Comparison of ENCODE assay signal across 8 cellular contexts in genomic region chr3:136196401-136197158, GRCh38. TPM values are rescaled to one million over a fixed set of nuclear protein-coding genes. Genes with fewer than 3 reads are reported as not detected.
DNase-seq lines count a peak whose midpoint lies in the region; ATAC-seq and TF ChIP-seq lines count a peak whose summit lies in the region.

No MANE protein-coding gene starts in this region.

- peak overlapping the region; percentile 90 for H3K4me3 ChIP-seq in GM06990 (replicated peaks; ENCODE audit: low read depth, low read length)
- peak overlapping the region; percentile 68 for H3K4me3 ChIP-seq in NB4 (ENCODE audit: low read depth, low read length)

- TF ChIP-seq CTCF in GM06990 (IDR thresholded peaks at IDR 0.05; ENCODE audit: insufficient read depth, low read length, poor library complexity, severe bottlenecking) (no peak), NB4 (IDR thresholded peaks at IDR 0.05; ENCODE audit: low read depth, low read length) (no peak)

- DNase-seq in GM06990 (ENCODE audit: extremely low read depth, insufficient read length), result peak; percentile 99
- DNase-seq in NB4 (ENCODE audit: low read depth), result peak; percentile 99
- peak; percentile 100 for DNase-seq in SK-N-DZ (ENCODE audit: low spot score)
- DNase-seq in activated naive CD4-positive, alpha-beta T cell treated with anti-CD3 and anti-CD28 coated beads, Interleukin-2, amount 50 U/mL, for 16 hours, result peak; percentile 99
- peak; percentile 99 for DNase-seq in germinal center (ENCODE audit: low spot score)
- peak; percentile 99 for DNase-seq in non-pigmented ciliary epithelial cell (ENCODE audit: low read depth)
- DNase-seq in superior temporal gyrus (ENCODE audit: extremely low spot score), result peak; percentile 98

- H3K36me3 ChIP-seq in GM06990 (ENCODE audit: control insufficient read depth, insufficient read depth, low read length), result no peaks in the 10 kb centered on the region

- ATAC-seq in HG02571 (IDR thresholded peaks at IDR 0.05; ENCODE audit: unreplicated experiment), result peak; percentile 64

- H3K27me3 ChIP-seq in GM06990 (replicated peaks; ENCODE audit: control insufficient read depth, insufficient read depth, low read length), result no peaks in the 10 kb centered on the region

- peak; percentile 77 for TF ChIP-seq POLR2A in NB4 (IDR thresholded peaks at IDR 0.05; ENCODE audit: extremely low read depth, insufficient read length)

RNA-seq across cellular contexts. Expression of gene MSL2, which starts 0.4 kb away (rescaled TPM):
- polyA plus RNA-seq in SK-N-DZ (2014; cell fraction: cytosol; rRNA removed), result 6.7 and 8.1 TPM in 2 replicates
- polyA plus RNA-seq in SK-N-DZ (2014; cell fraction: nucleus; rRNA removed), result 11.7 and 18.0 TPM in 2 replicates

RNA-seq across cellular contexts. Expression of gene PCCB, which starts 53.6 kb away (rescaled TPM):
- polyA plus RNA-seq in SK-N-DZ (2014; cell fraction: cytosol; rRNA removed), result 37.4 and 44.1 TPM in 2 replicates
- 27.1 and 29.6 TPM in 2 replicates for polyA plus RNA-seq in SK-N-DZ (2014; cell fraction: nucleus; rRNA removed)

Comparison
In these comparisons a context has a peak if more than half of its experiments do, and no peak if none do; other contexts are left out.
1. Peak in every context shown above with its lines: DNase-seq, ATAC-seq and H3K4me3 ChIP-seq.